16 cellular contexts compared by ENCODE assay signal in the genomic region with DNA sequence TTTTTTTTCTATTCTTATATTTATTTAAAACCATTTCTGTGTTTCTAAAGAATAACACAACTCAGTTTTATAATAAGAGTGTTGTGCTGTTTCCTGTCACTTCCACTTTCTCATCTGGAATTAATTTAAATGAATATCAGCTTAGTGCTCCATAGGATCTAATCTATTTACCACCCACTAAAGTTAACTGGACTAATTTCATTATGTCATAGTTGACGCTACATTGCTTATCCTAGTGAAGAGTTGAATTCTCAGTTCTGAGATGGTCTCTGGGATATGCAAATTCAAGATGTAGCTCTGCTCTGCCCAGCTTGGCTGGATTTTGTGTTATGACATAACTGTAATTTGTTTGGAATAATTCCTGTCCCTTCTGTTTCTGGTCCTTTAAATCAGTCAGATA.
DNase-seq lines count a peak whose midpoint lies in the region; ATAC-seq and TF ChIP-seq lines count a peak whose summit lies in the region.
"Had no signal": no experiment of that assay in that cellular context is flagged by ENCODE, and none has a peak within 500 bp of the region (broad histone marks: within the 10 kb centered on the region; RNA-seq: fewer than 3 reads in every experiment).

No MANE protein-coding gene starts in this region.

- intact Hi-C loops in A673 (cut with micrococcal nuclease; ENCODE audit: unreplicated experiment): no loop called here

- ATAC-seq in GM19324 (IDR thresholded peaks at IDR 0.05; ENCODE audit: low FRiP score, unreplicated experiment) (no peak), HG02870 (IDR thresholded peaks at IDR 0.05; ENCODE audit: unreplicated experiment) (no peak)
- ATAC-seq: CD8-positive, alpha-beta T cell had no signal

- H3K27me3 ChIP-seq in A673 (replicated peaks; ENCODE audit: insufficient read depth, low read depth, low read length, poor library complexity): no peaks in the 10 kb centered on the region
- H3K27me3 ChIP-seq in adipocyte (replicated peaks; ENCODE audit: control insufficient read depth, insufficient read depth, low read length): no peaks in the 10 kb centered on the region
- no peaks in the 10 kb centered on the region for H3K27me3 ChIP-seq in mesendoderm (ENCODE audit: insufficient read depth, low read length, poor library complexity)
- H3K27me3 ChIP-seq: BLaER1 had no signal

- H3K4me2 ChIP-seq in mesendoderm (ENCODE audit: low read length): no peak overlapping the region
- H3K4me2 ChIP-seq: BLaER1 had no signal

- no peak overlapping the region for H3K27ac ChIP-seq in A673 (ENCODE audit: low read depth, low read length, poor library complexity, severe bottlenecking)
- H3K27ac ChIP-seq in mesendoderm (ENCODE audit: low read depth, low read length): no peak overlapping the region
- H3K27ac ChIP-seq: BLaER1, C4-2B, GM23248 had no signal

- no peak overlapping the region for H3K4me3 ChIP-seq in A673 (ENCODE audit: low read depth, low read length, poor library complexity, severe bottlenecking)
- H3K4me3 ChIP-seq in adipocyte (ENCODE audit: low read length): no peak overlapping the region
- no peak overlapping the region for H3K4me3 ChIP-seq in mesendoderm (ENCODE audit: low read length)
- H3K4me3 ChIP-seq: BLaER1, GM23248 had no signal

- peak; percentile 55 for DNase-seq in A673 (ENCODE audit: low spot score)
- peak; percentile 57 for DNase-seq in SK-N-DZ (ENCODE audit: low spot score)
- DNase-seq in adipocyte (ENCODE audit: low read depth): peak; percentile 12
- peak; percentile 10 for DNase-seq in mesendoderm
- DNase-seq: Caco-2; CD4-positive, CD25-positive, alpha-beta regulatory T cell; CD8-positive, alpha-beta T cell; DMS153; DND-41; GM23248; H7; HCEC 1CT had no signal

- H4K5ac ChIP-seq in mesendoderm (ENCODE audit: low read length): no peak overlapping the region

- H3K9ac ChIP-seq in adipocyte (ENCODE audit: low read length): no peak overlapping the region
- H3K9ac ChIP-seq in mesendoderm (ENCODE audit: low read length): no peak overlapping the region
- H3K9ac ChIP-seq: BLaER1, GM23248 had no signal

- no peak overlapping the region for H2BK5ac ChIP-seq in mesendoderm (ENCODE audit: low read length)

- no peaks in the 10 kb centered on the region for H3K36me3 ChIP-seq in A673 (ENCODE audit: insufficient read depth, low read length, poor library complexity, severe bottlenecking)
- H3K36me3 ChIP-seq in adipocyte (ENCODE audit: control insufficient read depth, insufficient read depth, low read length, severe bottlenecking): no peaks in the 10 kb centered on the region
- no peaks in the 10 kb centered on the region for H3K36me3 ChIP-seq in mesendoderm (ENCODE audit: control insufficient read depth, insufficient read depth, low read length)
- H3K36me3 ChIP-seq: BLaER1 had no signal

- no peak overlapping the region for H2BK15ac ChIP-seq in mesendoderm (replicated peaks; ENCODE audit: low read depth)

- no peak overlapping the region for H3K4ac ChIP-seq in mesendoderm (ENCODE audit: low read depth, low read length)

- no peaks in the 10 kb centered on the region for H3K79me2 ChIP-seq in mesendoderm (ENCODE audit: control insufficient read depth, insufficient read depth, low read length)

- H2AK5ac ChIP-seq in mesendoderm (ENCODE audit: low read length): no peak overlapping the region

- H4K8ac ChIP-seq in mesendoderm (ENCODE audit: low read depth, low read length): no peak overlapping the region

- CTCF ChIA-PET in A673 (lab: Charles Lee): no interaction called here

- TF ChIP-seq CTCF in A673 (conservative IDR thresholded peaks at IDR 0.05; ENCODE audit: low read depth, low read length): no peak

- BruUV-seq in A673 (replicated peaks; lab: Mats Ljungman, UMichigan): no TSS peak

- H3K56ac ChIP-seq in mesendoderm (ENCODE audit: low read length): no peak overlapping the region

- no CpG with 5 or more reads among the region's 1 CpG for WGBS in mesendoderm (ENCODE audit: extremely low coverage, insufficient coverage, low lambda C conversion rate)

- H3K4me1 ChIP-seq in A673 (ENCODE audit: insufficient read depth, low read length, poor library complexity, severe bottlenecking): no peaks in the 10 kb centered on the region
- H3K4me1 ChIP-seq in adipocyte (ENCODE audit: control insufficient read depth, insufficient read depth, low read length): peaks cover 15% of the 10 kb centered on the region
- H3K4me1 ChIP-seq in mesendoderm (ENCODE audit: control insufficient read depth, low read depth, low read length): peaks cover 2% of the 10 kb centered on the region
- H3K4me1 ChIP-seq: BLaER1, Caco-2 had no signal

- H3K18ac ChIP-seq in mesendoderm (ENCODE audit: low read length): no peak overlapping the region

- H2BK120ac ChIP-seq in mesendoderm (ENCODE audit: low read depth, low read length): no peak overlapping the region

- H3K79me1 ChIP-seq in mesendoderm (ENCODE audit: low read length): no peaks in the 10 kb centered on the region

- no peak overlapping the region for H3K23ac ChIP-seq in mesendoderm (ENCODE audit: low read length)

- no peaks in the 10 kb centered on the region for H3K9me3 ChIP-seq in A673 (ENCODE audit: low read depth, low read length, poor library complexity, severe bottlenecking)
- H3K9me3 ChIP-seq in adipocyte (ENCODE audit: control insufficient read depth, low read length): no peaks in the 10 kb centered on the region
- H3K9me3 ChIP-seq: BLaER1, Caco-2 had no signal

- POLR2A ChIA-PET in A673 (lab: Charles Lee; ENCODE audit: low non-redundant PET): interaction anchor here (0.6 kb wide), 1 partner anchor 66 kb away, joined by 3 read pairs; no protein-coding TSS in a partner anchor
